ENCODE assay signal across 8 cellular contexts in the genomic region with DNA sequence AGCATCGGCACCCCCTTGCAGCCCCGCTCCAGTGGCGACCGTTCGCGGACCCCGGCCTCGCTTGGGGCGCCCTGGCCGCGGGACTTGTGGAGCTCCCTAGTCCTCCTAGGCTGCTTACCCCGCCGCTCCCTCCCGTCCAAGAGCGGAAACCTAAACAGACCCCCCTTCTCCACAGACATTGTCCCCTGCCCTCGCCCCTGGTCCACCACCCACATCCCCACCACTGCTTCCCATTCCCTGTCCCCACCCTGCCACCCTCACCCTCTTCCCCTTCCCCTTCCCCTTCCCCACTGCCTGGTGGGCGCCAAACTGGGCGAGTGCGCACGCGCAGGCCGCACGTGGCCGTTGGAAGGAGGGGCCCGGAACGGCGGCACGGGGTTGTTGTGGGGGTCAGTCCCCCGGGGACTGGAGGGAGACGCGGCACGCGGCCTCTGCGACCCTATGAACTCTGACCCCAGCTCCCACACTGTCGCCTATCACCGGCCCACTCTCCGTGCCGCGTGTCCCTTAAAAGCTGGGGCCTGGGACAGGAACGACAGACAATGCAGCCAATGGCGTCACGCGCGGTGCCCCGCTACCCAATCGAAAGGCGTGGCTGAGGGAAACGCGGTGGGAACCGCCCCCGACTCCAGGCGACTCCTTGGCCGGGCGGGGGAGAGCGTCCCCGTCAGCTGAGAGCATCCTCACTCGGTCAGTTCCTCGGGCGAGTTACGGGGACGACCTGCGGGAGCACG. TPM values are rescaled to one million over a fixed set of nuclear protein-coding genes. Genes with fewer than 3 reads are reported as not detected.
DNase-seq lines count a peak whose midpoint lies in the region; ATAC-seq and TF ChIP-seq lines count a peak whose summit lies in the region.

A gene (plus strand): TSS at position 667 of the 734 bp plus-strand sequence. CDS start 103 bp downstream, outside the sequence.

- H3K36me3 Mint-ChIP-seq in T-cell: no peaks in the 10 kb centered on the region

- POLR2A ChIA-PET in T-cell (lab: Charles Lee): no interaction called here

- no peaks in the 10 kb centered on the region for H4K20me1 ChIP-seq in DOHH2 (ENCODE audit: control insufficient read depth, insufficient read depth, low read depth, low read length)

- peaks cover 9% of the 10 kb centered on the region for H3F3A ChIP-seq in DOHH2 (ENCODE audit: control insufficient read depth, insufficient read depth)

- peaks cover 15% of the 10 kb centered on the region; the same call in 1 of the 2 replicates for H3K27me3 ChIP-seq in DOHH2 (ENCODE audit: control insufficient read depth, low read length)
- H3K27me3 ChIP-seq in right cardiac atrium (ENCODE audit: control insufficient read depth, insufficient read depth): no peaks in the 10 kb centered on the region
- H3K27me3 ChIP-seq in psoas muscle (ENCODE audit: insufficient read depth in 3 of 3, low read length in 2 of 3): peaks cover 0 to 8% (median 0%) of the 10 kb centered on the region in 3 donors

- H3K27me3 Mint-ChIP-seq in T-cell: no peaks in the 10 kb centered on the region

- peak; percentile 56 for DNase-seq in GOT3 (lab: John Stamatoyannopoulos, UW)
- peak; percentile 81 for DNase-seq in NCI-H1048 (lab: John Stamatoyannopoulos, UW)
- peak; percentile 84 to 95 (median 91) for DNase-seq in T-cell
- DNase-seq in amniotic stem cell (lab: John Stamatoyannopoulos, UW): peak; percentile 82
- peak; percentile 96 to 99 (median 98) for DNase-seq in right cardiac atrium
- peak; percentile 97 for DNase-seq in psoas muscle
- DNase-seq in ureter (ENCODE audit: low spot score): peak; percentile 96

- TF ChIP-seq CTCF in DOHH2 (IDR thresholded peaks at IDR 0.05; ENCODE audit: low read depth, low read length, poor library complexity, severe bottlenecking): no peak
- no peak for TF ChIP-seq CTCF in psoas muscle (IDR thresholded peaks at IDR 0.05)

- H3K36me3 ChIP-seq in DOHH2 (ENCODE audit: control insufficient read depth, low read length) (no peaks in the 10 kb centered on the region), psoas muscle (ENCODE audit: insufficient read depth in 1 of 2, low read depth in 1 of 2) (no peaks in the 10 kb centered on the region)

- peak within 1 kb of the TSS; percentile 73 for H3K4me2 ChIP-seq in DOHH2 (ENCODE audit: low read length)

- peak within 1 kb of the TSS; percentile 63 for H3K4me3 ChIP-seq in DOHH2 (ENCODE audit: low read length)
- peak within 1 kb of the TSS; percentile 45 for H3K4me3 ChIP-seq in right cardiac atrium (ENCODE audit: low read length)
- peak within 1 kb of the TSS; percentile 73 for H3K4me3 ChIP-seq in psoas muscle

- H3K79me2 ChIP-seq in DOHH2 (ENCODE audit: control insufficient read depth, low read length): no peaks in the 10 kb centered on the region

- H3K4me3 Mint-ChIP-seq in T-cell: no peak within 1 kb of the TSS

- under 1% methylated on average over 63 of the region's 63 CpGs for WGBS in right cardiac atrium
- 0% methylated on average over 57 to 63 of the region's 63 CpGs for WGBS in psoas muscle, 3 donors

- no peaks in the 10 kb centered on the region for H3K9me3 Mint-ChIP-seq in T-cell

- CTCF ChIA-PET in T-cell (lab: Charles Lee): interaction anchor here in 1 of 2 donors (0.8 to 2.4 kb wide), 3 partner anchors 26 to 67 kb away, joined by 3 to 7 read pairs (median 5); no protein-coding TSS in a partner anchor

- H3K4me1 Mint-ChIP-seq in T-cell: peaks cover 8 to 16% (median 9%) of the 10 kb centered on the region in 3 donors

- peak; percentile 99 for ATAC-seq in T-cell (replicated peaks in 1 of 4)
- ATAC-seq in right cardiac atrium: peak; percentile 100
- peak; percentile 99 to 100 (median 100) for ATAC-seq in psoas muscle

- H3K27ac ChIP-seq in DOHH2 (ENCODE audit: low read depth, low read length): no peak within 1 kb of the TSS
- H3K27ac ChIP-seq in right cardiac atrium (ENCODE audit: low read length): no peak within 1 kb of the TSS
- no peak within 1 kb of the TSS for H3K27ac ChIP-seq in psoas muscle

- H3K27ac Mint-ChIP-seq in T-cell: peak within 1 kb of the TSS in 1 of 2 donors; percentile 23

- no peaks in the 10 kb centered on the region for H3K9me2 ChIP-seq in DOHH2 (replicated peaks; ENCODE audit: control insufficient read depth, low read length)

- H3K4me1 ChIP-seq in DOHH2 (ENCODE audit: control insufficient read depth, low read length): peaks cover 16% of the 10 kb centered on the region
- H3K4me1 ChIP-seq in right cardiac atrium (ENCODE audit: control insufficient read depth, insufficient read depth, low read length): peaks cover 4% of the 10 kb centered on the region
- peaks cover 5% of the 10 kb centered on the region for H3K4me1 ChIP-seq in psoas muscle

- H3K9me3 ChIP-seq in DOHH2 (ENCODE audit: control insufficient read depth, insufficient read depth, low read length) (no peaks in the 10 kb centered on the region), right cardiac atrium (ENCODE audit: control insufficient read depth, low read length) (no peaks in the 10 kb centered on the region), psoas muscle (no peaks in the 10 kb centered on the region)

- intact Hi-C loops in right cardiac atrium (cut with DNase I) (no loop called here), psoas muscle (cut with DNase I) (no loop called here)

RNA-seq across cellular contexts. Expression of the gene that starts here (rescaled TPM):
- total RNA-seq in T-cell: 1 to 10 TPM in 4 of 5 donors, under 1 TPM in 1; 0.26 to 1.4 (median 1.2) TPM
- under 1 TPM in 3 of 4 donors, not detected in 1; 0.20 to 0.88 (median 0.48) TPM for total RNA-seq in right cardiac atrium
- polyA plus RNA-seq in right cardiac atrium: 0.20 TPM
- not detected for total RNA-seq in psoas muscle
- under 1 TPM in 2 of 3 donors, not detected in 1; 0.05 to 0.20 TPM for polyA plus RNA-seq in psoas muscle
- 2.6 TPM for total RNA-seq in ureter

Comparison
In these comparisons a context has a peak if more than half of its experiments do, and no peak if none do; other contexts are left out.
1. Peak in DNase-seq, ATAC-seq and H3K4me3 ChIP-seq in right cardiac atrium; RNA of the gene not detected or under 1 TPM.
2. Peak in DNase-seq, ATAC-seq and H3K4me3 ChIP-seq in psoas muscle; RNA of the gene not detected or under 1 TPM.